22 cellular contexts compared by ENCODE assay signal in the genomic region with DNA sequence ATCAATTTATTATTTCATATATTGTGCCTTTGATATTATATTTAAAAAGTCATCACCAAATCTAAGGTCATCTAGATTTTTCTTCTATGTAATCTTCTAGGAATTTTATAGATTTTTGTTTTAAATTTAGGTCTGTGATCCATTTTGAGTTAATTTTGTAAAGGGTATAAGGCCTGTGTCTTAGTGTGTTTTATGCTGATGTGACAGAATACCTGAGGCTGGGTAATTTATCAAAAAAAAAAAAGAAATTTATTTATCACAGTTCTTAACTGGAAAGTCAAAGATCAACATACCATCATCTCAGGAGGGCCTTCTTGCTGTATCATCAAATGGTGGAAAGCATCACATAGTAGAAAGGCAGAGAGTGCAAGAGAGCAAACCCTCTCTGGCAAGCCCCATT.
DNase-seq lines count a peak whose midpoint lies in the region; ATAC-seq, FAIRE-seq and TF ChIP-seq lines count a peak whose summit lies in the region.
"Had no signal": no experiment of that assay in that cellular context is flagged by ENCODE, and none has a peak within 500 bp of the region (broad histone marks: within the 10 kb centered on the region; RNA-seq: fewer than 3 reads in every experiment).

No MANE protein-coding gene starts in this region.

- TF ChIP-seq CTCF in A549 (IDR thresholded peaks at IDR 0.05) (no peak), IMR-90 (conservative IDR thresholded peaks at IDR 0.05; ENCODE audit: low read depth, low read length) (no peak), tibial artery (IDR thresholded peaks at IDR 0.05) (no peak)

- no peak overlapping the region for H3K4me3 Mint-ChIP-seq in activated naive CD8-positive, alpha-beta T cell treated with anti-CD3 and anti-CD28 coated beads for 36 hours
- H3K4me3 Mint-ChIP-seq: B cell; CD4-positive, alpha-beta T cell; CD8-positive, alpha-beta T cell had no signal

- POLR2A ChIA-PET in A549 (lab: Yijun Ruan, JAX), result no interaction called here
- POLR2A ChIA-PET in IMR-90 (lab: Charles Lee; ENCODE audit: unreplicated experiment), result no interaction called here

- H2BK20ac ChIP-seq in IMR-90 (ENCODE audit: low read depth, low read length), result no peak overlapping the region

- no peak overlapping the region for H2AK5ac ChIP-seq in IMR-90 (ENCODE audit: low read depth, low read length)

- no peak overlapping the region for H2AFZ ChIP-seq in IMR-90 (replicated peaks; ENCODE audit: low read length, poor library complexity)

- H3K9me3 Mint-ChIP-seq in activated naive CD8-positive, alpha-beta T cell treated with anti-CD3 and anti-CD28 coated beads for 36 hours, result no peaks in the 10 kb centered on the region
- H3K9me3 Mint-ChIP-seq: CD4-positive, alpha-beta T cell; CD8-positive, alpha-beta T cell had no signal

- TF ChIP-seq POLR2A in A549 (IDR thresholded peaks at IDR 0.05; ENCODE audit: low read length) (no peak), IMR-90 (IDR thresholded peaks at IDR 0.05; ENCODE audit: low read depth, low read length) (no peak)

- FAIRE-seq in A549 (lab: Jason Lieb, UNC) (no peak), colon (lab: Jason Lieb, UNC) (peak; percentile 60)
- FAIRE-seq: A204.1, D721Med, G401.6, GM12891, GM19239 had no signal

- CTCF ChIA-PET in A549 (lab: Yijun Ruan, JAX), result no interaction called here
- CTCF ChIA-PET in IMR-90 (lab: Yijun Ruan, JAX), result no interaction called here

- no peak for TF ChIP-seq EP300 in A549 (IDR thresholded peaks at IDR 0.05)

- no peak overlapping the region for H3K4me2 ChIP-seq in A549
- no peak overlapping the region for H3K4me2 ChIP-seq in IMR-90 (ENCODE audit: low read depth, low read length)
- H3K4me2 ChIP-seq: BLaER1 treated with 17β-estradiol and CSF1 and Interleukin-3, amounts not matched to agents 10 nM and 100 nM had no signal

- no peaks in the 10 kb centered on the region for H3K79me1 ChIP-seq in IMR-90 (ENCODE audit: low read depth in 1 of 2, low read length in 2 of 2)

- H4K20me1 ChIP-seq in IMR-90 (ENCODE audit: insufficient read depth, low read length), result no peaks in the 10 kb centered on the region
- H4K20me1 ChIP-seq: BLaER1 treated with 17β-estradiol and CSF1 and Interleukin-3, amounts not matched to agents 10 nM and 100 nM had no signal

- H2AK9ac ChIP-seq in IMR-90 (replicated peaks; ENCODE audit: low read depth, low read length, poor library complexity), result no peak overlapping the region

- H3K27ac Mint-ChIP-seq in activated naive CD8-positive, alpha-beta T cell treated with anti-CD3 and anti-CD28 coated beads for 36 hours, result no peak overlapping the region
- H3K27ac Mint-ChIP-seq: B cell; CD4-positive, alpha-beta T cell; CD8-positive, alpha-beta T cell had no signal

- ATAC-seq in A549 (no peak), IMR-90 (ENCODE audit: low read depth) (no peak), GM21423 (IDR thresholded peaks at IDR 0.05; ENCODE audit: unreplicated experiment) (no peak)
- ATAC-seq: CD8-positive, alpha-beta T cell had no signal

- no peak overlapping the region for H3K4me3 ChIP-seq in A549
- H3K4me3 ChIP-seq in IMR-90 (ENCODE audit: insufficient read depth, low read depth, low read length), result no peak overlapping the region
- no peak overlapping the region for H3K4me3 ChIP-seq in tibial artery
- H3K4me3 ChIP-seq: BLaER1 treated with 17β-estradiol and CSF1 and Interleukin-3, amounts not matched to agents 10 nM and 100 nM had no signal

- H3K4ac ChIP-seq in IMR-90 (ENCODE audit: low read depth, low read length), result no peak overlapping the region

- no peaks in the 10 kb centered on the region for H3K36me3 ChIP-seq in IMR-90 (ENCODE audit: control insufficient read depth, insufficient read depth, low read length)
- H3K36me3 ChIP-seq in tibial artery, result peaks cover 0 to 23% (median 6%) of the 10 kb centered on the region in 3 donors
- H3K36me3 ChIP-seq: BLaER1 treated with 17β-estradiol and CSF1 and Interleukin-3, amounts not matched to agents 10 nM and 100 nM had no signal

- no peaks in the 10 kb centered on the region for H3K36me3 Mint-ChIP-seq in activated naive CD8-positive, alpha-beta T cell treated with anti-CD3 and anti-CD28 coated beads for 36 hours
- H3K36me3 Mint-ChIP-seq: CD8-positive, alpha-beta T cell had no signal

- H4K5ac ChIP-seq in IMR-90 (ENCODE audit: low read depth, low read length), result no peak overlapping the region

- BruUV-seq in IMR-90 (replicated peaks; lab: Mats Ljungman, UMichigan), result no TSS peak

- no peak overlapping the region for H2BK5ac ChIP-seq in IMR-90 (ENCODE audit: low read depth, low read length, poor library complexity, severe bottlenecking)

- no peak for TF ChIP-seq RAD21 in A549 (conservative IDR thresholded peaks at IDR 0.05 in 1 of 2, IDR thresholded peaks at IDR 0.05 in 1 of 2)
- no peak for TF ChIP-seq RAD21 in IMR-90 (IDR thresholded peaks at IDR 0.05; ENCODE audit: low read length)

- in situ Hi-C loops in IMR-90 (cut with MboI; ENCODE audit: low sequenced_read_pairs), result no loop called here

- no peak overlapping the region for H3K23ac ChIP-seq in IMR-90 (ENCODE audit: low read depth, low read length)

- no peak overlapping the region for H3K14ac ChIP-seq in IMR-90 (replicated peaks; ENCODE audit: low read depth, low read length)

- H3K9me1 ChIP-seq in IMR-90 (ENCODE audit: insufficient read depth, low read length), result no peaks in the 10 kb centered on the region

- dilution Hi-C loops in IMR-90 (cut with HindIII; ENCODE audit: low sequenced_read_pairs, unreplicated experiment), result no loop called here

- H3K18ac ChIP-seq in IMR-90 (ENCODE audit: low read depth, low read length), result no peak overlapping the region

- H4K8ac ChIP-seq in IMR-90 (ENCODE audit: low read depth in 2 of 2, low read length in 2 of 2), result no peak overlapping the region

- intact Hi-C loops in IMR-90 (cut with micrococcal nuclease), result no loop called here
- intact Hi-C loops in tibial artery (cut with DNase I; ENCODE audit: low total_unique reads), result no loop called here

- DNase-seq in A549 (ENCODE audit: low read depth in 1 of 2, low spot score in 1 of 2), result no peak
- no peak for DNase-seq in IMR-90
- no peak for DNase-seq in tibial artery
- DNase-seq in activated naive CD8-positive, alpha-beta T cell treated with anti-CD3 and anti-CD28 coated beads for 36 hours, result no peak
- DNase-seq: 8988T; AML-193; Caco-2; Calu3; CD4-positive, alpha-beta T cell; CD8-positive, alpha-beta T cell; DMS79 treated with DMSO at 0.1 percent for 48 hours; GF-D8 had no signal

- H3K27me3 ChIP-seq in IMR-90 (ENCODE audit: control insufficient read depth, insufficient read depth, low read length) (no peaks in the 10 kb centered on the region), tibial artery (no peaks in the 10 kb centered on the region)
- H3K27me3 ChIP-seq: BLaER1 treated with 17β-estradiol and CSF1 and Interleukin-3, amounts not matched to agents 10 nM and 100 nM had no signal

- H3K4me1 ChIP-seq in A549 (no peaks in the 10 kb centered on the region), IMR-90 (ENCODE audit: control insufficient read depth, insufficient read depth, low read length) (no peaks in the 10 kb centered on the region), tibial artery (no peaks in the 10 kb centered on the region)
- H3K4me1 ChIP-seq: BLaER1 treated with 17β-estradiol and CSF1 and Interleukin-3, amounts not matched to agents 10 nM and 100 nM; Caco-2 had no signal

- H3K27me3 Mint-ChIP-seq in activated naive CD8-positive, alpha-beta T cell treated with anti-CD3 and anti-CD28 coated beads for 36 hours, result no peaks in the 10 kb centered on the region
- H3K27me3 Mint-ChIP-seq: B cell had no signal

- no peak overlapping the region for H2BK120ac ChIP-seq in IMR-90 (ENCODE audit: low read depth, low read length)

- no peak overlapping the region for H4K91ac ChIP-seq in IMR-90 (ENCODE audit: insufficient read depth, low read depth, low read length)

- H3K9me3 ChIP-seq in A549 (no peaks in the 10 kb centered on the region), IMR-90 (ENCODE audit: control insufficient read depth, insufficient read depth, low read length) (no peaks in the 10 kb centered on the region), tibial artery (no peaks in the 10 kb centered on the region)
- H3K9me3 ChIP-seq: Caco-2 had no signal

- no peak overlapping the region for H3K9ac ChIP-seq in IMR-90 (ENCODE audit: low read depth, low read length)
- H3K9ac ChIP-seq: BLaER1 treated with 17β-estradiol and CSF1 and Interleukin-3, amounts not matched to agents 10 nM and 100 nM had no signal

- no peaks in the 10 kb centered on the region for H3K4me1 Mint-ChIP-seq in activated naive CD8-positive, alpha-beta T cell treated with anti-CD3 and anti-CD28 coated beads for 36 hours

- no peak overlapping the region for H3K27ac ChIP-seq in A549
- no peak overlapping the region for H3K27ac ChIP-seq in IMR-90 (ENCODE audit: insufficient read depth, low read length)
- no peak overlapping the region for H3K27ac ChIP-seq in tibial artery
- H3K27ac ChIP-seq: BLaER1 treated with 17β-estradiol and CSF1 and Interleukin-3, amounts not matched to agents 10 nM and 100 nM; C4-2B had no signal

- no peak overlapping the region for H3K56ac ChIP-seq in IMR-90 (ENCODE audit: extremely low read depth, insufficient read depth, low read length)

- H2BK15ac ChIP-seq in IMR-90 (ENCODE audit: low read depth, low read length), result no peak overlapping the region

TF ChIP-seq in A549, 52 proteins besides CTCF, POLR2A, EP300 and RAD21:
- TF ChIP-seq CBX8 (IDR thresholded peaks at IDR 0.05), result no peak
- TF ChIP-seq MAFK (IDR thresholded peaks at IDR 0.05; ENCODE audit: partially characterized antibody), result peak; percentile 84
TF ChIP-seq in A549: peak in this region for 1.

TF ChIP-seq in IMR-90, 13 proteins besides CTCF, POLR2A, EP300 and RAD21:
- TF ChIP-seq, protein P1, sequence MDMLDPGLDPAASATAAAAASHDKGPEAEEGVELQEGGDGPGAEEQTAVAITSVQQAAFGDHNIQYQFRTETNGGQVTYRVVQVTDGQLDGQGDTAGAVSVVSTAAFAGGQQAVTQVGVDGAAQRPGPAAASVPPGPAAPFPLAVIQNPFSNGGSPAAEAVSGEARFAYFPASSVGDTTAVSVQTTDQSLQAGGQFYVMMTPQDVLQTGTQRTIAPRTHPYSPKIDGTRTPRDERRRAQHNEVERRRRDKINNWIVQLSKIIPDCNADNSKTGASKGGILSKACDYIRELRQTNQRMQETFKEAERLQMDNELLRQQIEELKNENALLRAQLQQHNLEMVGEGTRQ (IDR thresholded peaks at IDR 0.05; ENCODE audit: low read depth, low read length), result no peak
- TF ChIP-seq MAFK (IDR thresholded peaks at IDR 0.05; ENCODE audit: low read depth, low read length) (peak; percentile 89), MXI1 (IDR thresholded peaks at IDR 0.05; ENCODE audit: borderline replicate concordance, low read depth, low read length) (no peak), NFE2L2 (IDR thresholded peaks at IDR 0.05; ENCODE audit: low read depth, low read length) (no peak), FOS (IDR thresholded peaks at IDR 0.05; ENCODE audit: low read depth, low read length) (no peak)
